1 cellular context compared by ENCODE assay signal in genomic region chr2:156470975-156471583, GRCh38.
TF ChIP-seq lines count a peak whose summit lies in the region.

No MANE protein-coding gene starts in this region.

TF ChIP-seq in endothelial cell of umbilical vein, 7 proteins besides CTCF, POLR2A, EP300 and RAD21 (continued from another document):
- TF ChIP-seq GATA2 (IDR thresholded peaks at IDR 0.05; ENCODE audit: insufficient read depth, insufficient read length, low read depth, low read length) (no peak), EZH2 (IDR thresholded peaks at IDR 0.05; ENCODE audit: borderline replicate concordance, low read depth, low read length, severe bottlenecking) (no peak), MAX (IDR thresholded peaks at IDR 0.05; ENCODE audit: insufficient read depth, insufficient read length) (no peak), JUN (IDR thresholded peaks at IDR 0.05; ENCODE audit: borderline replicate concordance, insufficient read depth, insufficient read length, low read depth) (no peak)
